Comparison of ENCODE assay signal across 25 cellular contexts in genomic region chr15:56699743-56700142, GRCh38. TPM values are rescaled to one million over a fixed set of nuclear protein-coding genes. Genes with fewer than 3 reads are reported as not detected.
DNase-seq lines count a peak whose midpoint lies in the region; ATAC-seq and TF ChIP-seq lines count a peak whose summit lies in the region.
"Had no signal": no experiment of that assay in that cellular context is flagged by ENCODE, and none has a peak within 500 bp of the region (broad histone marks: within the 10 kb centered on the region; RNA-seq: fewer than 3 reads in every experiment).

No MANE protein-coding gene starts in this region.

- peaks cover 23% of the 10 kb centered on the region for H3K36me3 Mint-ChIP-seq in activated CD4-positive, alpha-beta memory T cell treated with anti-CD3 and anti-CD28 coated beads for 36 hours
- H3K36me3 Mint-ChIP-seq: type B pancreatic cell had no signal

- POLR2A ChIA-PET in GM10248 (lab: Yijun Ruan, JAX) = no interaction called here
- POLR2A ChIA-PET in activated CD4-positive, alpha-beta memory T cell treated with anti-CD3 and anti-CD28 coated beads for 36 hours (lab: Charles Lee) = no interaction called here

- H3K27me3 Mint-ChIP-seq in activated CD4-positive, alpha-beta memory T cell treated with anti-CD3 and anti-CD28 coated beads for 36 hours = no peaks in the 10 kb centered on the region
- H3K27me3 Mint-ChIP-seq: activated B cell treated with CpG ODN at 0.5 μM for 24 hours, memory B cell, type B pancreatic cell had no signal

- H3K36me3 ChIP-seq in ascending aorta = peaks cover 23 to 47% of the 10 kb centered on the region in 2 donors

- no peaks in the 10 kb centered on the region for H3K4me1 Mint-ChIP-seq in activated CD4-positive, alpha-beta memory T cell treated with anti-CD3 and anti-CD28 coated beads for 36 hours (ENCODE audit: low read depth)
- H3K4me1 Mint-ChIP-seq: activated B cell treated with CpG ODN at 0.5 μM for 24 hours had no signal

- H3K4me3 Mint-ChIP-seq in activated CD4-positive, alpha-beta memory T cell treated with anti-CD3 and anti-CD28 coated beads for 36 hours = no peak overlapping the region
- H3K4me3 Mint-ChIP-seq: activated B cell treated with CpG ODN at 0.5 μM for 24 hours, memory B cell, type B pancreatic cell had no signal

- H3K4me3 ChIP-seq in GM12865 (ENCODE audit: low read depth, low read length) (no peak overlapping the region), ascending aorta (no peak overlapping the region)
- H3K4me3 ChIP-seq: BLaER1 treated with 17β-estradiol and CSF1 and Interleukin-3, amounts not matched to agents 10 nM and 100 nM had no signal

- H3K9me3 ChIP-seq in ascending aorta = no peaks in the 10 kb centered on the region
- H3K9me3 ChIP-seq: BLaER1 treated with 17β-estradiol and CSF1 and Interleukin-3, amounts not matched to agents 10 nM and 100 nM; SK-N-SH had no signal

- CTCF ChIA-PET in GM10248 (lab: Yijun Ruan, JAX) = no interaction called here
- CTCF ChIA-PET in activated CD4-positive, alpha-beta memory T cell treated with anti-CD3 and anti-CD28 coated beads for 36 hours (lab: Charles Lee) = no interaction called here

- no peaks in the 10 kb centered on the region for H3K4me1 ChIP-seq in ascending aorta
- H3K4me1 ChIP-seq: BLaER1 treated with 17β-estradiol and CSF1 and Interleukin-3, amounts not matched to agents 10 nM and 100 nM had no signal

- no peak overlapping the region for H3K27ac ChIP-seq in ascending aorta
- H3K27ac ChIP-seq: BLaER1 treated with 17β-estradiol and CSF1 and Interleukin-3, amounts not matched to agents 10 nM and 100 nM had no signal

- no peaks in the 10 kb centered on the region for H3K27me3 ChIP-seq in ascending aorta
- H3K27me3 ChIP-seq: BLaER1 treated with 17β-estradiol and CSF1 and Interleukin-3, amounts not matched to agents 10 nM and 100 nM had no signal

- TF ChIP-seq CTCF in GM10248 (IDR thresholded peaks at IDR 0.05; ENCODE audit: control extremely low read depth, extremely low read depth, low read depth, missing control alignments) = no peak
- TF ChIP-seq CTCF in GM12865 (IDR thresholded peaks at IDR 0.05; ENCODE audit: insufficient read depth, low read depth, low read length, missing control alignments) = no peak
- no peak for TF ChIP-seq CTCF in ascending aorta (IDR thresholded peaks at IDR 0.05)

- peak; percentile 58 for ATAC-seq in GM21423 (IDR thresholded peaks at IDR 0.05; ENCODE audit: unreplicated experiment)
- ATAC-seq in HG03378 (IDR thresholded peaks at IDR 0.05; ENCODE audit: unreplicated experiment) = peak; percentile 78
- ATAC-seq: esophagus mucosa, left lobe of liver had no signal

- no peak overlapping the region for H3K27ac Mint-ChIP-seq in activated CD4-positive, alpha-beta memory T cell treated with anti-CD3 and anti-CD28 coated beads for 36 hours
- H3K27ac Mint-ChIP-seq: activated B cell treated with CpG ODN at 0.5 μM for 24 hours, memory B cell, type B pancreatic cell had no signal

- DNase-seq in GM10248 (ENCODE audit: extremely low spot score) (peak; percentile 14), GM12865 (ENCODE audit: low read depth) (peak; percentile 24), GOT3 (lab: John Stamatoyannopoulos, UW) (no peak), ascending aorta (ENCODE audit: low spot score in 2 of 2) (no peak)
- DNase-seq in activated CD4-positive, alpha-beta memory T cell treated with anti-CD3 and anti-CD28 coated beads for 36 hours = no peak
- DNase-seq: activated B cell treated with CpG ODN at 0.5 μM for 24 hours; activated gamma-delta T cell; central memory CD4-positive, alpha-beta T cell; cortex of kidney; glutamatergic neuron; NCI-H1417 treated with DMSO at 0.1 percent for 48 hours; NCI-H2081; NCI-H2227 treated with DMSO at 0.1 percent for 48 hours; NCI-H526; OCI-M1; SK-N-SH; stimulated activated CD4-positive, alpha-beta T cell treated with anti-CD3 and anti-CD28 coated beads, Interleukin-15, amount 100 ng/mL, for 24 hours; stimulated activated CD4-positive, alpha-beta T cell treated with anti-CD3 and anti-CD28 coated beads, Interleukin-4, amount 100 ng/mL, for 4 hours had no signal

- no peaks in the 10 kb centered on the region for H3K9me3 Mint-ChIP-seq in activated CD4-positive, alpha-beta memory T cell treated with anti-CD3 and anti-CD28 coated beads for 36 hours
- H3K9me3 Mint-ChIP-seq: activated B cell treated with CpG ODN at 0.5 μM for 24 hours, memory B cell, type B pancreatic cell had no signal

- intact Hi-C loops in activated CD4-positive, alpha-beta memory T cell treated with anti-CD3 and anti-CD28 coated beads for 36 hours (cut with micrococcal nuclease) = no loop called here
- intact Hi-C loops in ascending aorta (cut with DNase I) = no loop called here

RNA-seq across cellular contexts. Expression of gene ZNF280D, which starts 33.6 kb away (rescaled TPM):
- 10 to 100 TPM; 18.0 to 19.3 TPM for total RNA-seq in activated CD4-positive, alpha-beta memory T cell treated with anti-CD3 and anti-CD28 coated beads for 36 hours
- total RNA-seq in ascending aorta = 20.5 TPM

Comparison
In these comparisons a context has a peak if more than half of its experiments do, and no peak if none do; other contexts are left out.
1. DNase-seq: peak in GM10248 (single experiment) and GM12865 (single experiment); none in GOT3 (single experiment), activated CD4-positive, alpha-beta memory T cell treated with anti-CD3 and anti-CD28 coated beads for 36 hours (single experiment) and ascending aorta (0 of 2).